Comparison of ENCODE assay signal across 1 cellular context in the genomic region with DNA sequence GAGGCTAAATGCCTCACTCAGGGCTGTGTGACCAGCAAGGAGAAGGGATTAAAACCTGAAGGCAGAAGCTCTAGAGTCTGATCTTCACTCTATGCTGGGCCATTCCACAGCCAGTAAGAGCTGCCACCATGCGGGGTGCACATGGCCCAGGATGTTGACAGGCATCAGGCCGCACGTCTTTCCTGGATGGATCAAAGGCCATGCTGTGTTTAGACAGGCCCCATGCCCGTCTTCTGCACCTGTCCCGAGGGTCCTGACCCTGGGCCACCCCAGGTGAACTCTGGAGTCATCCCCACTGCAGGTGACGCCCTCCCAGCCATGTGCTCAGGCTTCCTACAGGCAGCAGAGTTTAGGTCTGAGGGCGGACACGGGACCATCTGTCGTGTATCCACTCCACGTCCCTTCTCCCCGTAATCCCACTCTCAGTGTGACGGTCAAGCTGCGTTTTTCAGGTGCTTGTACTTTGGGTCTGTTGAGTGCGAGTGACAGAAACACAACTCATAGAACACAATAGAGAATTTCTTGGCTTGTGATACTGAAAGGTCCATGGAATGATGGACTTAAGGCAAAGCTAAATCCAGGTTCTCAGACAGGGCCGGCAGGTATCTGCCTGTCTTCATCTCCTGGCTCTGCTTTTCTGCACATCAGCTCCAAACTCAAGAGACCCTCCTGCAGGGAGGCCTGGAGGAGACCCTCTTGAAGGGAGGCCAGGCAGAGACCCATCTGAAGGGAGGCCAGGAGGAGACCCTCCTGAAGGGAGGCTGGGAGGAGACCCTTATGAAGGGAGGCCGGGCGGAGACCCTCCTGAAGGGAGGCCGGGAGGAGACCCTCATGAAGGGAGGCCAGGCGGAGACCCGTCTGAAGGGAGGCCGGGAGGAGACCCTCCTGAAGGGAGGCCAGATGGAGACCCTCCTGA.
TF ChIP-seq lines count a peak whose summit lies in the region.

No MANE protein-coding gene starts in this region.

TF ChIP-seq in HepG2, 621 proteins besides CTCF, POLR2A, EP300 and RAD21 (continued from another document and continues in another):
- TF ChIP-seq, protein P1, sequence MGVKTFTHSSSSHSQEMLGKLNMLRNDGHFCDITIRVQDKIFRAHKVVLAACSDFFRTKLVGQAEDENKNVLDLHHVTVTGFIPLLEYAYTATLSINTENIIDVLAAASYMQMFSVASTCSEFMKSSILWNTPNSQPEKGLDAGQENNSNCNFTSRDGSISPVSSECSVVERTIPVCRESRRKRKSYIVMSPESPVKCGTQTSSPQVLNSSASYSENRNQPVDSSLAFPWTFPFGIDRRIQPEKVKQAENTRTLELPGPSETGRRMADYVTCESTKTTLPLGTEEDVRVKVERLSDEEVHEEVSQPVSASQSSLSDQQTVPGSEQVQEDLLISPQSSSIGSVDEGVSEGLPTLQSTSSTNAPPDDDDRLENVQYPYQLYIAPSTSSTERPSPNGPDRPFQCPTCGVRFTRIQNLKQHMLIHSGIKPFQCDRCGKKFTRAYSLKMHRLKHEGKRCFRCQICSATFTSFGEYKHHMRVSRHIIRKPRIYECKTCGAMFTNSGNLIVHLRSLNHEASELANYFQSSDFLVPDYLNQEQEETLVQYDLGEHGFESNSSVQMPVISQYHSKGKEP (CRISPR knock-in tag; IDR thresholded peaks at IDR 0.05): no peak
- TF ChIP-seq ZNF644 (CRISPR knock-in tag; IDR thresholded peaks at IDR 0.05; ENCODE audit: low read depth) (no peak), NFKB2 (CRISPR knock-in tag; IDR thresholded peaks at IDR 0.05; ENCODE audit: borderline replicate concordance) (no peak), NR2F6 (IDR thresholded peaks at IDR 0.05) (peak; percentile 56; the same call in 1 of the 2 replicates), NR2F6 (CRISPR knock-in tag; IDR thresholded peaks at IDR 0.05) (peak; percentile 73), ZNF446 (CRISPR knock-in tag; IDR thresholded peaks at IDR 0.05) (0 out of 2 replicates have a peak, but pooled peaks have one; percentile 38), MYC (CRISPR knock-in tag; IDR thresholded peaks at IDR 0.05; ENCODE audit: borderline replicate concordance) (peak; percentile 71), ZNF331 (CRISPR knock-in tag; IDR thresholded peaks at IDR 0.05) (no peak), ZNF577 (CRISPR knock-in tag; IDR thresholded peaks at IDR 0.05; ENCODE audit: borderline replicate concordance, low read depth) (no peak), ZFP36L2 (CRISPR knock-in tag; IDR thresholded peaks at IDR 0.05) (no peak), SMAD1 (CRISPR knock-in tag; IDR thresholded peaks at IDR 0.05; ENCODE audit: borderline replicate concordance, low read depth) (no peak), TBX2 (CRISPR knock-in tag; IDR thresholded peaks at IDR 0.05; ENCODE audit: borderline replicate concordance) (no peak), GATAD1 (CRISPR knock-in tag; IDR thresholded peaks at IDR 0.05) (no peak), ZNF17 (CRISPR knock-in tag; IDR thresholded peaks at IDR 0.05) (no peak), ZNF207 (IDR thresholded peaks at IDR 0.05; ENCODE audit: borderline replicate concordance) (no peak), SRSF9 (IDR thresholded peaks at IDR 0.05; ENCODE audit: borderline replicate concordance, insufficient read depth, low read depth, low read length, poor library complexity, severe bottlenecking) (no peak), PHF21A (CRISPR knock-in tag; IDR thresholded peaks at IDR 0.05) (no peak), ZSCAN25 (CRISPR knock-in tag; IDR thresholded peaks at IDR 0.05) (no peak), ATF1 (CRISPR knock-in tag; IDR thresholded peaks at IDR 0.05) (no peak), MIXL1 (CRISPR knock-in tag; IDR thresholded peaks at IDR 0.05) (no peak), HOXA5 (CRISPR knock-in tag; IDR thresholded peaks at IDR 0.05) (no peak), MEIS2 (CRISPR knock-in tag; IDR thresholded peaks at IDR 0.05) (peak; percentile 66; the same call in 1 of the 2 replicates), KLF16 (CRISPR knock-in tag; IDR thresholded peaks at IDR 0.05) (no peak), XBP1 (CRISPR knock-in tag; IDR thresholded peaks at IDR 0.05) (no peak), ZNF264 (CRISPR knock-in tag; IDR thresholded peaks at IDR 0.05) (no peak), ZNF547 (CRISPR knock-in tag; IDR thresholded peaks at IDR 0.05) (no peak), ZNF839 (CRISPR knock-in tag; IDR thresholded peaks at IDR 0.05; ENCODE audit: borderline replicate concordance) (no peak), ZBTB7A (CRISPR knock-in tag; IDR thresholded peaks at IDR 0.05) (no peak), NFIB (CRISPR knock-in tag; IDR thresholded peaks at IDR 0.05; ENCODE audit: borderline replicate concordance) (no peak), HOXA7 (CRISPR knock-in tag; IDR thresholded peaks at IDR 0.05) (no peak), HES4 (CRISPR knock-in tag; IDR thresholded peaks at IDR 0.05; ENCODE audit: borderline replicate concordance) (peak; percentile 69; the same call in 1 of the 2 replicates), ZNF326 (CRISPR knock-in tag; IDR thresholded peaks at IDR 0.05; ENCODE audit: borderline replicate concordance) (no peak)
- TF ChIP-seq, protein P2, sequence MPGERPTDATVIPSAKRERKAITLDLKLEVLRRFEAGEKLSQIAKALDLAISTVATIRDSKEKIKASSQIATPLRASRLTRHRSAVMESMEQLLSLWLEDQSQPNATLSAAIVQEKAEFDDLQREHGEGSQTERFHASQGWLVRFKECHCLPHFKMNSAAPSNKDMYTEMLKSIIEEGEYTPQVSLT (CRISPR knock-in tag; IDR thresholded peaks at IDR 0.05; ENCODE audit: borderline replicate concordance, low read depth): no peak
- TF ChIP-seq, protein P3, sequence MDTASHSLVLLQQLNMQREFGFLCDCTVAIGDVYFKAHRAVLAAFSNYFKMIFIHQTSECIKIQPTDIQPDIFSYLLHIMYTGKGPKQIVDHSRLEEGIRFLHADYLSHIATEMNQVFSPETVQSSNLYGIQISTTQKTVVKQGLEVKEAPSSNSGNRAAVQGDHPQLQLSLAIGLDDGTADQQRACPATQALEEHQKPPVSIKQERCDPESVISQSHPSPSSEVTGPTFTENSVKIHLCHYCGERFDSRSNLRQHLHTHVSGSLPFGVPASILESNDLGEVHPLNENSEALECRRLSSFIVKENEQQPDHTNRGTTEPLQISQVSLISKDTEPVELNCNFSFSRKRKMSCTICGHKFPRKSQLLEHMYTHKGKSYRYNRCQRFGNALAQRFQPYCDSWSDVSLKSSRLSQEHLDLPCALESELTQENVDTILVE (CRISPR knock-in tag; IDR thresholded peaks at IDR 0.05): no peak
- TF ChIP-seq, protein P4, sequence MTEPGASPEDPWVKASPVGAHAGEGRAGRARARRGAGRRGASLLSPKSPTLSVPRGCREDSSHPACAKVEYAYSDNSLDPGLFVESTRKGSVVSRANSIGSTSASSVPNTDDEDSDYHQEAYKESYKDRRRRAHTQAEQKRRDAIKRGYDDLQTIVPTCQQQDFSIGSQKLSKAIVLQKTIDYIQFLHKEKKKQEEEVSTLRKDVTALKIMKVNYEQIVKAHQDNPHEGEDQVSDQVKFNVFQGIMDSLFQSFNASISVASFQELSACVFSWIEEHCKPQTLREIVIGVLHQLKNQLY (CRISPR knock-in tag; IDR thresholded peaks at IDR 0.05): peak; percentile 90
- TF ChIP-seq, protein P5, sequence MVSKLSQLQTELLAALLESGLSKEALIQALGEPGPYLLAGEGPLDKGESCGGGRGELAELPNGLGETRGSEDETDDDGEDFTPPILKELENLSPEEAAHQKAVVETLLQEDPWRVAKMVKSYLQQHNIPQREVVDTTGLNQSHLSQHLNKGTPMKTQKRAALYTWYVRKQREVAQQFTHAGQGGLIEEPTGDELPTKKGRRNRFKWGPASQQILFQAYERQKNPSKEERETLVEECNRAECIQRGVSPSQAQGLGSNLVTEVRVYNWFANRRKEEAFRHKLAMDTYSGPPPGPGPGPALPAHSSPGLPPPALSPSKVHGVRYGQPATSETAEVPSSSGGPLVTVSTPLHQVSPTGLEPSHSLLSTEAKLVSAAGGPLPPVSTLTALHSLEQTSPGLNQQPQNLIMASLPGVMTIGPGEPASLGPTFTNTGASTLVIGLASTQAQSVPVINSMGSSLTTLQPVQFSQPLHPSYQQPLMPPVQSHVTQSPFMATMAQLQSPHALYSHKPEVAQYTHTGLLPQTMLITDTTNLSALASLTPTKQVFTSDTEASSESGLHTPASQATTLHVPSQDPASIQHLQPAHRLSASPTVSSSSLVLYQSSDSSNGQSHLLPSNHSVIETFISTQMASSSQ (IDR thresholded peaks at IDR 0.05; ENCODE audit: low read depth): no peak
- TF ChIP-seq, protein P5 (CRISPR knock-in tag; IDR thresholded peaks at IDR 0.05; ENCODE audit: borderline replicate concordance): no peak
- TF ChIP-seq, protein P6, sequence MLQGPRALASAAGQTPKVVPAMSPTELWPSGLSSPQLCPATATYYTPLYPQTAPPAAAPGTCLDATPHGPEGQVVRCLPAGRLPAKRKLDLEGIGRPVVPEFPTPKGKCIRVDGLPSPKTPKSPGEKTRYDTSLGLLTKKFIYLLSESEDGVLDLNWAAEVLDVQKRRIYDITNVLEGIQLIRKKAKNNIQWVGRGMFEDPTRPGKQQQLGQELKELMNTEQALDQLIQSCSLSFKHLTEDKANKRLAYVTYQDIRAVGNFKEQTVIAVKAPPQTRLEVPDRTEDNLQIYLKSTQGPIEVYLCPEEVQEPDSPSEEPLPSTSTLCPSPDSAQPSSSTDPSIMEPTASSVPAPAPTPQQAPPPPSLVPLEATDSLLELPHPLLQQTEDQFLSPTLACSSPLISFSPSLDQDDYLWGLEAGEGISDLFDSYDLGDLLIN (CRISPR knock-in tag; IDR thresholded peaks at IDR 0.05; ENCODE audit: borderline replicate concordance): no peak
- TF ChIP-seq, protein P7, sequence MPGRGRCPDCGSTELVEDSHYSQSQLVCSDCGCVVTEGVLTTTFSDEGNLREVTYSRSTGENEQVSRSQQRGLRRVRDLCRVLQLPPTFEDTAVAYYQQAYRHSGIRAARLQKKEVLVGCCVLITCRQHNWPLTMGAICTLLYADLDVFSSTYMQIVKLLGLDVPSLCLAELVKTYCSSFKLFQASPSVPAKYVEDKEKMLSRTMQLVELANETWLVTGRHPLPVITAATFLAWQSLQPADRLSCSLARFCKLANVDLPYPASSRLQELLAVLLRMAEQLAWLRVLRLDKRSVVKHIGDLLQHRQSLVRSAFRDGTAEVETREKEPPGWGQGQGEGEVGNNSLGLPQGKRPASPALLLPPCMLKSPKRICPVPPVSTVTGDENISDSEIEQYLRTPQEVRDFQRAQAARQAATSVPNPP (CRISPR knock-in tag; IDR thresholded peaks at IDR 0.05): no peak
- TF ChIP-seq, protein P8, sequence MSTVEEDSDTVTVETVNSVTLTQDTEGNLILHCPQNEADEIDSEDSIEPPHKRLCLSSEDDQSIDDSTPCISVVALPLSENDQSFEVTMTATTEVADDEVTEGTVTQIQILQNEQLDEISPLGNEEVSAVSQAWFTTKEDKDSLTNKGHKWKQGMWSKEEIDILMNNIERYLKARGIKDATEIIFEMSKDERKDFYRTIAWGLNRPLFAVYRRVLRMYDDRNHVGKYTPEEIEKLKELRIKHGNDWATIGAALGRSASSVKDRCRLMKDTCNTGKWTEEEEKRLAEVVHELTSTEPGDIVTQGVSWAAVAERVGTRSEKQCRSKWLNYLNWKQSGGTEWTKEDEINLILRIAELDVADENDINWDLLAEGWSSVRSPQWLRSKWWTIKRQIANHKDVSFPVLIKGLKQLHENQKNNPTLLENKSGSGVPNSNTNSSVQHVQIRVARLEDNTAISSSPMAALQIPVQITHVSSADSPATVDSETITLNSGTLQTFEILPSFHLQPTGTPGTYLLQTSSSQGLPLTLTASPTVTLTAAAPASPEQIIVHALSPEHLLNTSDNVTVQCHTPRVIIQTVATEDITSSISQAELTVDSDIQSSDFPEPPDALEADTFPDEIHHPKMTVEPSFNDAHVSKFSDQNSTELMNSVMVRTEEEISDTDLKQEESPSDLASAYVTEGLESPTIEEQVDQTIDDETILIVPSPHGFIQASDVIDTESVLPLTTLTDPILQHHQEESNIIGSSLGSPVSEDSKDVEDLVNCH (CRISPR knock-in tag; IDR thresholded peaks at IDR 0.05): no peak
- TF ChIP-seq, protein P9, sequence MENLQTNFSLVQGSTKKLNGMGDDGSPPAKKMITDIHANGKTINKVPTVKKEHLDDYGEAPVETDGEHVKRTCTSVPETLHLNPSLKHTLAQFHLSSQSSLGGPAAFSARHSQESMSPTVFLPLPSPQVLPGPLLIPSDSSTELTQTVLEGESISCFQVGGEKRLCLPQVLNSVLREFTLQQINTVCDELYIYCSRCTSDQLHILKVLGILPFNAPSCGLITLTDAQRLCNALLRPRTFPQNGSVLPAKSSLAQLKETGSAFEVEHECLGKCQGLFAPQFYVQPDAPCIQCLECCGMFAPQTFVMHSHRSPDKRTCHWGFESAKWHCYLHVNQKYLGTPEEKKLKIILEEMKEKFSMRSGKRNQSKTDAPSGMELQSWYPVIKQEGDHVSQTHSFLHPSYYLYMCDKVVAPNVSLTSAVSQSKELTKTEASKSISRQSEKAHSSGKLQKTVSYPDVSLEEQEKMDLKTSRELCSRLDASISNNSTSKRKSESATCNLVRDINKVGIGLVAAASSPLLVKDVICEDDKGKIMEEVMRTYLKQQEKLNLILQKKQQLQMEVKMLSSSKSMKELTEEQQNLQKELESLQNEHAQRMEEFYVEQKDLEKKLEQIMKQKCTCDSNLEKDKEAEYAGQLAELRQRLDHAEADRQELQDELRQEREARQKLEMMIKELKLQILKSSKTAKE (CRISPR knock-in tag; IDR thresholded peaks at IDR 0.05; ENCODE audit: borderline replicate concordance): 0 out of 2 replicates have a peak, but pooled peaks have one; percentile 42
- TF ChIP-seq, protein P10, sequence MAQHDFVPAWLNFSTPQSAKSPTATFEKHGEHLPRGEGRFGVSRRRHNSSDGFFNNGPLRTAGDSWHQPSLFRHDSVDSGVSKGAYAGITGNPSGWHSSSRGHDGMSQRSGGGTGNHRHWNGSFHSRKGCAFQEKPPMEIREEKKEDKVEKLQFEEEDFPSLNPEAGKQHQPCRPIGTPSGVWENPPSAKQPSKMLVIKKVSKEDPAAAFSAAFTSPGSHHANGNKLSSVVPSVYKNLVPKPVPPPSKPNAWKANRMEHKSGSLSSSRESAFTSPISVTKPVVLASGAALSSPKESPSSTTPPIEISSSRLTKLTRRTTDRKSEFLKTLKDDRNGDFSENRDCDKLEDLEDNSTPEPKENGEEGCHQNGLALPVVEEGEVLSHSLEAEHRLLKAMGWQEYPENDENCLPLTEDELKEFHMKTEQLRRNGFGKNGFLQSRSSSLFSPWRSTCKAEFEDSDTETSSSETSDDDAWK (CRISPR knock-in tag; IDR thresholded peaks at IDR 0.05): no peak
- TF ChIP-seq, protein P11, sequence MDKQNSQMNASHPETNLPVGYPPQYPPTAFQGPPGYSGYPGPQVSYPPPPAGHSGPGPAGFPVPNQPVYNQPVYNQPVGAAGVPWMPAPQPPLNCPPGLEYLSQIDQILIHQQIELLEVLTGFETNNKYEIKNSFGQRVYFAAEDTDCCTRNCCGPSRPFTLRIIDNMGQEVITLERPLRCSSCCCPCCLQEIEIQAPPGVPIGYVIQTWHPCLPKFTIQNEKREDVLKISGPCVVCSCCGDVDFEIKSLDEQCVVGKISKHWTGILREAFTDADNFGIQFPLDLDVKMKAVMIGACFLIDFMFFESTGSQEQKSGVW (CRISPR knock-in tag; IDR thresholded peaks at IDR 0.05; ENCODE audit: borderline replicate concordance): no peak
